Comparison of ENCODE assay signal across 14 cellular contexts in genomic region chr11:128279861-128280260, GRCh38.
A peak's percentile ranks its signal among the peaks of the same experiment; 100 is the strongest.
DNase-seq lines count a peak whose midpoint lies in the region; ATAC-seq and TF ChIP-seq lines count a peak whose summit lies in the region.
"Had no signal": no experiment of that assay in that cellular context is flagged by ENCODE, and none has a peak within 500 bp of the region (broad histone marks: within the 10 kb centered on the region; RNA-seq: fewer than 3 reads in every experiment).

No MANE protein-coding gene starts in this region.

- no peak overlapping the region for H3K27ac Mint-ChIP-seq in T-helper 2 cell treated with Interferon-gamma antibody and Interleukin-4, amounts not matched to agents 5 μg/mL and 100 μg/mL, for 36 hours
- H3K27ac Mint-ChIP-seq: activated CD8-positive, alpha-beta T cell treated with anti-CD3 and anti-CD28 coated beads, Interleukin-2, amount 10 ng/mL, durations not matched to agents 7 days and 5 days; CD4-positive, alpha-beta memory T cell had no signal

- peaks cover 3% of the 10 kb centered on the region for H3K27me3 Mint-ChIP-seq in T-helper 2 cell treated with Interferon-gamma antibody and Interleukin-4, amounts not matched to agents 5 μg/mL and 100 μg/mL, for 36 hours (ENCODE audit: low read depth)

- H3K4me3 ChIP-seq in foreskin fibroblast (ENCODE audit: low read depth in 1 of 2, low read length in 2 of 2) (no peak overlapping the region), skeletal muscle cell (ENCODE audit: low read depth, low read length) (no peak overlapping the region)

- H3K9me3 Mint-ChIP-seq in T-helper 2 cell treated with Interferon-gamma antibody and Interleukin-4, amounts not matched to agents 5 μg/mL and 100 μg/mL, for 36 hours: peaks cover 3% of the 10 kb centered on the region

- H3K4me1 Mint-ChIP-seq in T-helper 2 cell treated with Interferon-gamma antibody and Interleukin-4, amounts not matched to agents 5 μg/mL and 100 μg/mL, for 36 hours (ENCODE audit: low read depth): peaks cover 3% of the 10 kb centered on the region

- peak; percentile 20 for DNase-seq in ELR (ENCODE audit: low read depth)
- peak; percentile 13 for DNase-seq in RPMI7951 (ENCODE audit: low read depth)
- DNase-seq in foreskin fibroblast: peak; percentile 41 to 91
- DNase-seq in skeletal muscle cell (ENCODE audit: low read depth): peak; percentile 67
- DNase-seq in RPMI8226: no peak
- DNase-seq in T-helper 2 cell treated with Interferon-gamma antibody and Interleukin-4, amounts not matched to agents 5 μg/mL and 100 μg/mL, for 36 hours (ENCODE audit: low spot score): no peak
- DNase-seq in superior temporal gyrus (ENCODE audit: extremely low spot score): no peak
- DNase-seq: activated CD8-positive, alpha-beta T cell treated with anti-CD3 and anti-CD28 coated beads, Interleukin-2, amount 10 ng/mL, durations not matched to agents 7 days and 5 days; activated effector memory CD4-positive, alpha-beta T cell treated with Interleukin-2 at 50 U/mL for 16 hours; CD4-positive, alpha-beta memory T cell; GOT3; NCI-H2081 treated with DMSO at 0.1 percent for 48 hours; SIG-M5 had no signal

- no peak for TF ChIP-seq CTCF in foreskin fibroblast (IDR thresholded peaks at IDR 0.05; ENCODE audit: low read depth, low read length)

- H3K36me3 Mint-ChIP-seq in T-helper 2 cell treated with Interferon-gamma antibody and Interleukin-4, amounts not matched to agents 5 μg/mL and 100 μg/mL, for 36 hours (ENCODE audit: low read depth): no peaks in the 10 kb centered on the region
- H3K36me3 Mint-ChIP-seq: CD4-positive, alpha-beta memory T cell had no signal

- ATAC-seq in GM19463 (IDR thresholded peaks at IDR 0.05; ENCODE audit: unreplicated experiment): no peak
- ATAC-seq: activated CD8-positive, alpha-beta T cell treated with anti-CD3 and anti-CD28 coated beads, Interleukin-2, amount 10 ng/mL, durations not matched to agents 7 days and 5 days had no signal

- H3K4me3 Mint-ChIP-seq in T-helper 2 cell treated with Interferon-gamma antibody and Interleukin-4, amounts not matched to agents 5 μg/mL and 100 μg/mL, for 36 hours: no peak overlapping the region
- H3K4me3 Mint-ChIP-seq: activated CD8-positive, alpha-beta T cell treated with anti-CD3 and anti-CD28 coated beads, Interleukin-2, amount 10 ng/mL, durations not matched to agents 7 days and 5 days had no signal

Comparison
In these comparisons a context has a peak if more than half of its experiments do, and no peak if none do; other contexts are left out.
1. DNase-seq: peak in ELR (single experiment), RPMI7951 (single experiment), foreskin fibroblast (2 of 2) and skeletal muscle cell (single experiment); none in RPMI8226 (single experiment), T-helper 2 cell treated with Interferon-gamma antibody and Interleukin-4, amounts not matched to agents 5 μg/mL and 100 μg/mL, for 36 hours (single experiment) and superior temporal gyrus (single experiment).